In the genomic region with DNA sequence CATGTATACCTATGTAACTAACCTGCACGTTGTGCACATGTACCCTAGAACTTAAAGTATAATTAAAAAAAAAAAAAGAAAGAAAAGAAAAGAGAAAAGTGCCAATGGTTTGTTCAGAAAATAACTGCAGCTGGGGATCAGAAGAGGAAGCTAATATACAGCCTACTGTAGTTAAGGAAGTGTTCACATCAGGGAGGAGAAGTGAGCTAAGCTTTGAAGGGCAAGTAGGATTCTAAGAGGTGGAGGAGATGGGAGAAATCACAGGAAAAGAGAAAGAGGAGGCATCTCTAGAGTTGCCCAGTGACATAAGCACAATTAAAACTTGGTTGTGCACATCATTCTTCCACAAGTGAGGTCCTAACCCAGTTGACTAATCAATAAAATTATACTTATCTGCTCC, we compare ENCODE assay signal across 21 cellular contexts.
"Had no signal": no experiment of that assay in that cellular context is flagged by ENCODE, and none has a peak within 500 bp of the region (broad histone marks: within the 10 kb centered on the region; RNA-seq: fewer than 3 reads in every experiment).

No MANE protein-coding gene starts in this region.

- H3K9me3 ChIP-seq: adrenal gland, breast epithelium, esophagus muscularis mucosa, neutrophil had no signal

- H3K4me1 ChIP-seq: breast epithelium, parathyroid adenoma had no signal

- H3K4me3 ChIP-seq: adrenal gland, breast epithelium, esophagus muscularis mucosa, hepatocyte, lung, smooth muscle cell had no signal

- H3K36me3 Mint-ChIP-seq: activated naive CD4-positive, alpha-beta T cell treated with anti-CD3 and anti-CD28 coated beads, Interleukin-2, amount 50 U/mL, for 24 hours; mesothelial cell of epicardium; natural killer cell treated with Interleukin-12 subunit alpha and Interleukin-12 subunit beta and Interleukin-15 and Interleukin-18, amount 100 ng/mL, for 72 hours had no signal

- H2AFZ ChIP-seq: hepatocyte, parathyroid adenoma had no signal

- DNase-seq: activated CD4-positive, alpha-beta T cell treated with anti-CD3 and anti-CD28 coated beads, Interleukin-2, amount 50 U/mL, for 1 hour; activated CD4-positive, CD25-positive, alpha-beta regulatory T cell treated with anti-CD3 and anti-CD28 coated beads, Interleukin-2, amount 50 U/mL, for 72 hours; activated CD8-positive, alpha-beta memory T cell treated with anti-CD3 and anti-CD28 coated beads, Interleukin-2, amount 50 U/mL, for 4 hours; activated gamma-delta T cell; adrenal gland; effector CD8-positive, alpha-beta T cell; islet precursor cell; left colon; stimulated activated CD4-positive, alpha-beta T cell treated with anti-CD3 and anti-CD28 coated beads, Interleukin-4, amount 100 ng/mL, for 4 hours; stimulated activated naive CD4-positive, alpha-beta T cell had no signal

- H3K9me3 Mint-ChIP-seq: activated naive CD4-positive, alpha-beta T cell treated with anti-CD3 and anti-CD28 coated beads, Interleukin-2, amount 50 U/mL, for 24 hours; mesothelial cell of epicardium; natural killer cell treated with Interleukin-12 subunit alpha and Interleukin-12 subunit beta and Interleukin-15 and Interleukin-18, amount 100 ng/mL, for 72 hours had no signal

- H3K79me2 ChIP-seq: hepatocyte, parathyroid adenoma had no signal

- H3K27ac Mint-ChIP-seq: activated naive CD4-positive, alpha-beta T cell treated with anti-CD3 and anti-CD28 coated beads, Interleukin-2, amount 50 U/mL, for 24 hours; mesothelial cell of epicardium; T-helper 2 cell treated with Interferon-gamma antibody and Interleukin-4, amounts not matched to agents 5 μg/mL and 100 μg/mL, for 36 hours had no signal

- H3K4me3 Mint-ChIP-seq: activated naive CD4-positive, alpha-beta T cell treated with anti-CD3 and anti-CD28 coated beads, Interleukin-2, amount 50 U/mL, for 24 hours; mesothelial cell of epicardium; natural killer cell treated with Interleukin-12 subunit alpha and Interleukin-12 subunit beta and Interleukin-15 and Interleukin-18, amount 100 ng/mL, for 72 hours; T-helper 2 cell treated with Interferon-gamma antibody and Interleukin-4, amounts not matched to agents 5 μg/mL and 100 μg/mL, for 36 hours had no signal

- H3K9ac ChIP-seq: parathyroid adenoma had no signal

- H3K4me2 ChIP-seq: hepatocyte had no signal

- H3K27ac ChIP-seq: adrenal gland, breast epithelium, esophagus muscularis mucosa, hepatocyte, neutrophil, parathyroid adenoma had no signal

- H3K27me3 ChIP-seq: adrenal gland, breast epithelium, esophagus muscularis mucosa, hepatocyte had no signal

- H3K36me3 ChIP-seq: adrenal gland, breast epithelium, esophagus muscularis mucosa, neutrophil had no signal
